Comparison of ENCODE assay signal across 1 cellular context in genomic region chr6:79672631-79673065, GRCh38.
TF ChIP-seq lines count a peak whose summit lies in the region.

No MANE protein-coding gene starts in this region.

TF ChIP-seq in HepG2, 621 proteins besides CTCF, POLR2A, EP300 and RAD21 (continued from another document):
- TF ChIP-seq ZBTB33 (CRISPR knock-in tag; IDR thresholded peaks at IDR 0.05), result no peak
- no peak for TF ChIP-seq ZNF460 (CRISPR knock-in tag; IDR thresholded peaks at IDR 0.05; ENCODE audit: borderline replicate concordance)
- no peak for TF ChIP-seq E2F2 (CRISPR knock-in tag; IDR thresholded peaks at IDR 0.05; ENCODE audit: borderline replicate concordance)
- no peak for TF ChIP-seq ZNF737 (CRISPR knock-in tag; IDR thresholded peaks at IDR 0.05; ENCODE audit: borderline replicate concordance)
- no peak for TF ChIP-seq ZUFSP (CRISPR knock-in tag; IDR thresholded peaks at IDR 0.05; ENCODE audit: borderline replicate concordance)
- TF ChIP-seq NRL (CRISPR knock-in tag; IDR thresholded peaks at IDR 0.05; ENCODE audit: borderline replicate concordance), result no peak
- no peak for TF ChIP-seq ZNF784 (CRISPR knock-in tag; IDR thresholded peaks at IDR 0.05; ENCODE audit: borderline replicate concordance)
- no peak for TF ChIP-seq MED1 (CRISPR knock-in tag; IDR thresholded peaks at IDR 0.05)
- no peak for TF ChIP-seq MEIS1 (CRISPR knock-in tag; IDR thresholded peaks at IDR 0.05; ENCODE audit: borderline replicate concordance)
- TF ChIP-seq ZFYVE20 (CRISPR knock-in tag; IDR thresholded peaks at IDR 0.05; ENCODE audit: borderline replicate concordance, low read depth), result no peak
- no peak for TF ChIP-seq ZNF782 (CRISPR knock-in tag; IDR thresholded peaks at IDR 0.05; ENCODE audit: borderline replicate concordance)
- no peak for TF ChIP-seq LCORL (IDR thresholded peaks at IDR 0.05)
- no peak for TF ChIP-seq LCORL (CRISPR knock-in tag; IDR thresholded peaks at IDR 0.05)
- TF ChIP-seq PATZ1 (CRISPR knock-in tag; IDR thresholded peaks at IDR 0.05), result no peak
- TF ChIP-seq ZNF83 (CRISPR knock-in tag; IDR thresholded peaks at IDR 0.05; ENCODE audit: borderline replicate concordance), result no peak
- TF ChIP-seq ATAD3A (CRISPR knock-in tag; IDR thresholded peaks at IDR 0.05), result no peak
- TF ChIP-seq HOXA3 (CRISPR knock-in tag; IDR thresholded peaks at IDR 0.05), result no peak
- no peak for TF ChIP-seq EEA1 (CRISPR knock-in tag; IDR thresholded peaks at IDR 0.05; ENCODE audit: borderline replicate concordance)
- TF ChIP-seq ADNP (CRISPR knock-in tag; IDR thresholded peaks at IDR 0.05), result no peak
- TF ChIP-seq POLR2AphosphoS5 (IDR thresholded peaks at IDR 0.05; ENCODE audit: low read depth, low read length), result no peak
- TF ChIP-seq ZNF512B (CRISPR knock-in tag; IDR thresholded peaks at IDR 0.05; ENCODE audit: borderline replicate concordance), result no peak
- no peak for TF ChIP-seq ZNF670 (CRISPR knock-in tag; IDR thresholded peaks at IDR 0.05; ENCODE audit: borderline replicate concordance)
- no peak for TF ChIP-seq ZNF136 (CRISPR knock-in tag; IDR thresholded peaks at IDR 0.05; ENCODE audit: low read depth)
- no peak for TF ChIP-seq ZNF720 (CRISPR knock-in tag; IDR thresholded peaks at IDR 0.05)
- no peak for TF ChIP-seq REXO4 (CRISPR knock-in tag; IDR thresholded peaks at IDR 0.05; ENCODE audit: borderline replicate concordance)
- no peak for TF ChIP-seq ZNF841 (CRISPR knock-in tag; IDR thresholded peaks at IDR 0.05; ENCODE audit: borderline replicate concordance)
- peak; percentile 51 for TF ChIP-seq FOXP4 (CRISPR knock-in tag; IDR thresholded peaks at IDR 0.05)
